In the genomic region with DNA sequence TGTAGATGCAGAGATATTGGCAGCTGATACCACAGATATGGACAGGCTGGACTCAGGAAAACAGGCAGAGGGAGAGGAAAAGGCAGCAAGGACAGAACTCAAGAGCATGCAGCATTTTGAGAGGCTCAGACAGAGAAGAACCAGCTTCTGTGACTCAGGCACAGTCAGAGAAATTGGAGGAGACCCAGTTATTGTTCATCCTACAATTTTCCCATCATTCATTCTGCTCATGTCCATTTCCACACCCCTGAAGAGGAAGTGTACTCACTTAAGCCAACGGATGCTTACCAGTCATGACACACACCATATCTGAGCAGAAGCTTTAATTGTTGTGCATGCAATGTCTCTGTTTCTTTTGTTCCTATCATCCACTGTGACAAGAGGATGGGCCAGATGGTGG, we compare ENCODE assay signal across 23 cellular contexts.
DNase-seq lines count a peak whose midpoint lies in the region; ATAC-seq, FAIRE-seq and TF ChIP-seq lines count a peak whose summit lies in the region.
"Had no signal": no experiment of that assay in that cellular context is flagged by ENCODE, and none has a peak within 500 bp of the region (broad histone marks: within the 10 kb centered on the region; RNA-seq: fewer than 3 reads in every experiment).

No MANE protein-coding gene starts in this region.

- H3K4me2 ChIP-seq in keratinocyte (ENCODE audit: control insufficient read depth, extremely low read depth, insufficient read depth, low read depth, low read length): no peak overlapping the region
- H3K4me2 ChIP-seq: GM23338 had no signal

- no peaks in the 10 kb centered on the region for H3K79me2 ChIP-seq in keratinocyte (ENCODE audit: control insufficient read depth, insufficient read depth, low read length)

- dilution Hi-C loops in keratinocyte (cut with MboI; ENCODE audit: extremely low pct_ligation_motif_present, low sequenced_read_pairs): no loop called here

- in situ Hi-C loops in brain microvascular endothelial cell (cut with HindIII; ENCODE audit: low pct_ligation_motif_present, low sequenced_read_pairs): no loop called here

- FAIRE-seq in keratinocyte (lab: Jason Lieb, UNC): peak; percentile 91
- FAIRE-seq: colon, G401.6, GM18507 had no signal

- TF ChIP-seq CTCF in BJ (IDR thresholded peaks at IDR 0.05; ENCODE audit: insufficient read depth, low read depth, low read length) (no peak), brain microvascular endothelial cell (IDR thresholded peaks at IDR 0.05; ENCODE audit: low read depth, low read length, missing control alignments) (no peak), keratinocyte (optimal IDR thresholded peaks at IDR 0.05 in 1 of 3, IDR thresholded peaks at IDR 0.05 in 1 of 3, conservative IDR thresholded peaks at IDR 0.05 in 1 of 3; ENCODE audit: extremely low read depth in 1 of 3, insufficient read depth in 2 of 3, low read length in 3 of 3) (no peak)

- H3K4me3 Mint-ChIP-seq in activated T-cell treated with anti-CD3 and anti-CD28 coated beads, Interleukin-2, amount 50 U/mL, for 24 hours: no peak overlapping the region
- H3K4me3 Mint-ChIP-seq: activated CD4-positive, alpha-beta T cell treated with anti-CD3 and anti-CD28 coated beads for 36 hours; activated naive CD8-positive, alpha-beta T cell treated with anti-CD3 and anti-CD28 coated beads, Interleukin-2, amount 10 ng/mL, durations not matched to agents 7 days and 5 days; activated T-cell treated with anti-CD3 and anti-CD28 coated beads, Interleukin-2, amount 50 U/mL, for 4 hours; CD4-positive, CD25-positive, alpha-beta regulatory T cell; GM23338; naive thymus-derived CD8-positive, alpha-beta T cell had no signal

- H3K4me3 ChIP-seq in BJ (ENCODE audit: low read depth, low read length) (no peak overlapping the region), brain microvascular endothelial cell (ENCODE audit: low read depth, low read length) (no peak overlapping the region), keratinocyte (ENCODE audit: control insufficient read depth in 2 of 3, extremely low read depth in 1 of 3, insufficient read depth in 2 of 3, low read depth in 1 of 3, low read length in 3 of 3) (no peak overlapping the region)
- H3K4me3 ChIP-seq: GM23338, thoracic aorta had no signal

- no peaks in the 10 kb centered on the region for H3K4me1 Mint-ChIP-seq in activated T-cell treated with anti-CD3 and anti-CD28 coated beads, Interleukin-2, amount 50 U/mL, for 24 hours (ENCODE audit: low read depth)
- H3K4me1 Mint-ChIP-seq: activated CD4-positive, alpha-beta T cell treated with anti-CD3 and anti-CD28 coated beads for 36 hours; activated naive CD8-positive, alpha-beta T cell treated with anti-CD3 and anti-CD28 coated beads, Interleukin-2, amount 10 ng/mL, durations not matched to agents 7 days and 5 days; CD4-positive, CD25-positive, alpha-beta regulatory T cell; GM23338; naive thymus-derived CD8-positive, alpha-beta T cell had no signal

- H3K36me3 Mint-ChIP-seq in activated T-cell treated with anti-CD3 and anti-CD28 coated beads, Interleukin-2, amount 50 U/mL, for 24 hours (ENCODE audit: low read depth): no peaks in the 10 kb centered on the region
- H3K36me3 Mint-ChIP-seq: activated naive CD8-positive, alpha-beta T cell treated with anti-CD3 and anti-CD28 coated beads, Interleukin-2, amount 10 ng/mL, durations not matched to agents 7 days and 5 days; CD4-positive, CD25-positive, alpha-beta regulatory T cell; naive thymus-derived CD8-positive, alpha-beta T cell had no signal

- H3K27me3 ChIP-seq in BJ (ENCODE audit: control insufficient read depth, insufficient read depth, low read length) (no peaks in the 10 kb centered on the region), brain microvascular endothelial cell (replicated peaks) (no peaks in the 10 kb centered on the region), keratinocyte (ENCODE audit: control insufficient read depth, extremely low read depth, insufficient read depth, low read length) (no peaks in the 10 kb centered on the region)

- H3K27ac ChIP-seq in brain microvascular endothelial cell (no peak overlapping the region), keratinocyte (ENCODE audit: control insufficient read depth, insufficient read depth, low read length) (no peak overlapping the region)
- H3K27ac ChIP-seq: thoracic aorta had no signal

- no peak for ATAC-seq in GM18909 (IDR thresholded peaks at IDR 0.05; ENCODE audit: poor library complexity, unreplicated experiment)
- ATAC-seq: activated CD4-positive, alpha-beta T cell treated with anti-CD3 and anti-CD28 coated beads for 36 hours; activated T-cell treated with anti-CD3 and anti-CD28 coated beads, Interleukin-2, amount 50 U/mL, for 4 hours; GM23338; naive thymus-derived CD8-positive, alpha-beta T cell had no signal

- H3K9me3 ChIP-seq in keratinocyte (ENCODE audit: control insufficient read depth, low read depth, low read length): no peaks in the 10 kb centered on the region
- H3K9me3 ChIP-seq: thoracic aorta had no signal

- H3K27ac Mint-ChIP-seq in activated T-cell treated with anti-CD3 and anti-CD28 coated beads, Interleukin-2, amount 50 U/mL, for 24 hours: no peak overlapping the region
- H3K27ac Mint-ChIP-seq: activated CD4-positive, alpha-beta T cell treated with anti-CD3 and anti-CD28 coated beads for 36 hours; activated naive CD8-positive, alpha-beta T cell treated with anti-CD3 and anti-CD28 coated beads, Interleukin-2, amount 10 ng/mL, durations not matched to agents 7 days and 5 days; CD4-positive, CD25-positive, alpha-beta regulatory T cell; GM23338; naive thymus-derived CD8-positive, alpha-beta T cell had no signal

- no peak overlapping the region for H3K9ac ChIP-seq in keratinocyte (ENCODE audit: control insufficient read depth, extremely low read depth, insufficient read depth, low read length)

- DNase-seq in BJ (ENCODE audit: low read depth): peak; percentile 32
- DNase-seq in HT1080 (ENCODE audit: low read depth): peak; percentile 96
- DNase-seq in brain microvascular endothelial cell: peak; percentile 63
- DNase-seq in keratinocyte (ENCODE audit: low read depth, low spot score): peak; percentile 19
- DNase-seq in activated T-cell treated with anti-CD3 and anti-CD28 coated beads, Interleukin-2, amount 50 U/mL, for 24 hours: no peak
- no peak for DNase-seq in SHP77 treated with DMSO at 0.1 percent for 48 hours (lab: John Stamatoyannopoulos, UW)
- no peak for DNase-seq in NCI-H2171 treated with DMSO at 0.1 percent for 48 hours (lab: John Stamatoyannopoulos, UW)
- DNase-seq: activated CD4-positive, alpha-beta T cell treated with anti-CD3 and anti-CD28 coated beads for 36 hours; activated naive CD8-positive, alpha-beta T cell treated with anti-CD3 and anti-CD28 coated beads, Interleukin-2, amount 10 ng/mL, durations not matched to agents 7 days and 5 days; activated T-cell treated with anti-CD3 and anti-CD28 coated beads, Interleukin-2, amount 50 U/mL, for 4 hours; CD4-positive, CD25-positive, alpha-beta regulatory T cell; erythroblast; KG1; naive thymus-derived CD8-positive, alpha-beta T cell; NCI-H1694 treated with DMSO at 0.1 percent for 48 hours; NCI-H510A treated with DMSO at 0.1 percent for 48 hours; T-helper 2 cell had no signal

- no peaks in the 10 kb centered on the region for H3K36me3 ChIP-seq in BJ (ENCODE audit: control insufficient read depth, insufficient read depth, low read length)
- H3K36me3 ChIP-seq in brain microvascular endothelial cell (replicated peaks): no peaks in the 10 kb centered on the region
- H3K36me3 ChIP-seq in keratinocyte (ENCODE audit: control insufficient read depth in 2 of 2, extremely low read depth in 1 of 2, insufficient read depth in 2 of 2, low read length in 2 of 2): no peaks in the 10 kb centered on the region
- H3K36me3 ChIP-seq: thoracic aorta had no signal

- H3K4me1 ChIP-seq in keratinocyte (ENCODE audit: control insufficient read depth, extremely low read depth, insufficient read depth, low read length): peaks cover 10% of the 10 kb centered on the region

- no peak overlapping the region for H2AFZ ChIP-seq in keratinocyte (ENCODE audit: control insufficient read depth, low read length)
- H2AFZ ChIP-seq: GM23338 had no signal

- POLR2A ChIA-PET in BJ (lab: Charles Lee): no interaction called here

- H3K9me1 ChIP-seq in keratinocyte (ENCODE audit: control insufficient read depth, extremely low read depth, insufficient read depth, low read length): no peaks in the 10 kb centered on the region

- H3K27me3 Mint-ChIP-seq in activated T-cell treated with anti-CD3 and anti-CD28 coated beads, Interleukin-2, amount 50 U/mL, for 24 hours: no peaks in the 10 kb centered on the region
- H3K27me3 Mint-ChIP-seq: activated naive CD8-positive, alpha-beta T cell treated with anti-CD3 and anti-CD28 coated beads, Interleukin-2, amount 10 ng/mL, durations not matched to agents 7 days and 5 days; CD4-positive, CD25-positive, alpha-beta regulatory T cell had no signal

- no peaks in the 10 kb centered on the region for H3K9me3 Mint-ChIP-seq in activated T-cell treated with anti-CD3 and anti-CD28 coated beads, Interleukin-2, amount 50 U/mL, for 24 hours
- H3K9me3 Mint-ChIP-seq: activated naive CD8-positive, alpha-beta T cell treated with anti-CD3 and anti-CD28 coated beads, Interleukin-2, amount 10 ng/mL, durations not matched to agents 7 days and 5 days; activated T-cell treated with anti-CD3 and anti-CD28 coated beads, Interleukin-2, amount 50 U/mL, for 4 hours; GM23338 had no signal

- CTCF ChIA-PET in BJ (lab: Yijun Ruan, JAX): interaction anchor here (1.1 to 1.3 kb wide), 2 partner anchors 19 to 37 kb away, joined by 3 to 5 read pairs; no protein-coding TSS in a partner anchor

- no peaks in the 10 kb centered on the region for H4K20me1 ChIP-seq in keratinocyte (ENCODE audit: control insufficient read depth, extremely low read depth, insufficient read depth, low read length)

Comparison
In these comparisons a context has a peak if more than half of its experiments do, and no peak if none do; other contexts are left out.
1. DNase-seq: peak in BJ (single experiment), HT1080 (single experiment), brain microvascular endothelial cell (single experiment) and keratinocyte (single experiment); none in activated T-cell treated with anti-CD3 and anti-CD28 coated beads, Interleukin-2, amount 50 U/mL, for 24 hours (single experiment), SHP77 treated with DMSO at 0.1 percent for 48 hours (single experiment) and NCI-H2171 treated with DMSO at 0.1 percent for 48 hours (single experiment).